ENCODE assay signal across 1 cellular context in the genomic region with DNA sequence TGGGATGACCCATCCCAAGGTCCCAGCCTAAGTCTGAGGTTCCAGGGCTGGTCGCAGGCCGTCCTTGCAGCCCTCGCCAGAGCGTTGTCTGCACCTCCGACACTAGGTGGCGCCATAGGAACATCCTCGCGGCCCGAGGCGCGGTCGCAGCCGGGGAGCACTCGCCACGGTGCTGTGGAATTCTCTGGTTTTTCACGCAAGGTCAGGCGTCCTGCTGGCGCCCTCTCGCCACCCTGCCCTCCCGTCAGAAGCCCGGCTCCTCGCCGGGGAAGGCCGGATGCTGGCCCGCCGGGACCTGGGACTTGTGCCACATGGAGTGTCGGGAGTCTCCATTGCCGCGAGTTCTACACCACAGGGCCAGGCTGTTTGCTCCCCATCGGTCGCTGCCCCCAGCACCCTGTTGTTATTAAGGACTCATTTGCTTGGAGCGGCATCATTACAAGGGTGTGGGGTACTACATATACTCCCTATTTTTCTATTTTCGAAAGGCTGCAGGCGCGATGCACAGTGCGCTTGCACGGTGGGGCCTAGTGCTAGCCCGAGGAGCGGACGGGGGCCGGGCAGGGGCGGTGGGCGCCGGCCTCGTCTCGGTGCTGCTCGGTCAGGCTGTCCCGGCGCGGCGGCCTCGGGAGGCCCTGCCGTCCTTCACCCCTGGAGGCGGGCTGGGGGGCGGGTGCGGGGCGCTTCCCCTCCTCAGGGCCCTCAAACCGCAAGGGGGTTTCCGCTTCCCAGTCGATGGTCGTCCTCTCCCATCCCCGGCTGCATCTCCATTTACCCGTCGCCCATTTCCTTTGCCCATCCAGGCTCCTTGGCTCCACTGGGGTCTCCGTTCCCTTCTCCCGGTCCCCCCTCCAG.
A peak's percentile ranks its signal among the peaks of the same experiment; 100 is the strongest.
TF ChIP-seq lines count a peak whose summit lies in the region.

No MANE protein-coding gene starts in this region.

TF ChIP-seq in K562, 482 proteins besides CTCF, POLR2A, EP300 and RAD21 (continued from another document and continues in another):
- TF ChIP-seq, protein P1, sequence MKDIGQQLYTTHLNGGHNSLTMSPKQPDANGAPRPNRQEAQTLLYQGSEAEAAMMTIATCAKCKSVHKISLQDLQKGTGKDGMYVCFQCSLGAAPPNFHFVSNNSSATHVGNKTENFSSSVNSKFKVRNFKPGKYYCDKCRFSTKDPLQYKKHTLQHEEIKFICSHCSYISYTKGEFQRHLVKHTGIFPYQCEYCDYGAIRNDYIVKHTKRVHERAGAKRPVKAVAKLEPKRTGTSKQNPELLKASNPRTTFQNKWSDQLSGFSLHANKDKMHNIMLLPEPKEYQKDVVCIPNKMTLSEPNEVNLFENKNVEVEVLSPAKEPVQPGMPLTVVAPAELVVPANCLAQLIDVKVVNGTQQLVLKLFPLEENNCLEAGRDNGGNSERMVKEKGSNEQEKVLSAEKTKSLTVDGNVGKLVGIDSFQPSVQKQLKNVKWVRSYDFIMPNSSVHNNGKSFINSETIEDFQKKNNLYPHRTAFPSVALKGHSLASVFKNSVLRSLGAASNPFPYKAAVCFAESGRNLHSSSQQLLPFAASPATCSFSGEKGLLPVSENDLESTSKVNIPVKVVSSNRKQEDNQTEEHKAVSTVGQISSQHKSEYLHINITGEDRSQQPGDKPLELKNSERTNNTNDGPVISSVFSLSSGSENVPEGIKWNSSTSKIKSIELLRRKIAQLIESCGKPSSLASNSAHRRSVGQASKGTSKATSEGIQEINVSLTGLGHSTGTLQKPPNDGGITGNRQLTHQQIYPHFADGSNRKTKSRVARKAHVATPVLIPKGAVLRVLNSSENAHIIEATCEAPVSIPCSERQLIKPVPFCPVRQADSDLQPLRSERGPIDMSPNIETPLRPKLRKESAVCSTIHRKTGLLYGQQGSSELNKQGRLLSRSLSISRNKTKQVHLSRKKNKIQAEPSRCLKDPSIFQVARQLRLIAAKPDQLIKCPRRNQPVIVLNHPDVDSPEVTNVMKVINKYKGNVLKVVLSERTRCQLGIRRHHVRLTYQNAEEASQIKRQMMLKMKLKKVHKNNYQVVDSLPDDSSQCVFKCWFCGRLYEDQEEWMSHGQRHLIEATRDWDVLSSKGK (CRISPR knock-in tag; IDR thresholded peaks at IDR 0.05) = no peak
- TF ChIP-seq, protein P2, sequence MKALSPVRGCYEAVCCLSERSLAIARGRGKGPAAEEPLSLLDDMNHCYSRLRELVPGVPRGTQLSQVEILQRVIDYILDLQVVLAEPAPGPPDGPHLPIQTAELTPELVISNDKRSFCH (CRISPR knock-in tag; IDR thresholded peaks at IDR 0.05) = no peak
- TF ChIP-seq, protein P2 (tag; IDR thresholded peaks at IDR 0.05) = 0 out of 2 replicates have a peak, but pooled peaks have one; percentile 30
- TF ChIP-seq OTX1 (CRISPR knock-in tag; IDR thresholded peaks at IDR 0.05) = no peak
- TF ChIP-seq, protein P3, sequence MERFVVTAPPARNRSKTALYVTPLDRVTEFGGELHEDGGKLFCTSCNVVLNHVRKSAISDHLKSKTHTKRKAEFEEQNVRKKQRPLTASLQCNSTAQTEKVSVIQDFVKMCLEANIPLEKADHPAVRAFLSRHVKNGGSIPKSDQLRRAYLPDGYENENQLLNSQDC (CRISPR knock-in tag; IDR thresholded peaks at IDR 0.05) = no peak
- peak; percentile 66 for TF ChIP-seq GABPB1 (CRISPR knock-in tag; IDR thresholded peaks at IDR 0.05)
- TF ChIP-seq, protein P4, sequence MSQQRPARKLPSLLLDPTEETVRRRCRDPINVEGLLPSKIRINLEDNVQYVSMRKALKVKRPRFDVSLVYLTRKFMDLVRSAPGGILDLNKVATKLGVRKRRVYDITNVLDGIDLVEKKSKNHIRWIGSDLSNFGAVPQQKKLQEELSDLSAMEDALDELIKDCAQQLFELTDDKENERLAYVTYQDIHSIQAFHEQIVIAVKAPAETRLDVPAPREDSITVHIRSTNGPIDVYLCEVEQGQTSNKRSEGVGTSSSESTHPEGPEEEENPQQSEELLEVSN (IDR thresholded peaks at IDR 0.05; ENCODE audit: borderline replicate concordance in 1 of 2, extremely low read depth in 1 of 2, insufficient read depth in 1 of 2, insufficient read length in 1 of 2, low read depth in 1 of 2, low read length in 1 of 2, poor library complexity in 1 of 2, severe bottlenecking in 1 of 2) = peak in 1 of 2 experiments; percentile 36
- TF ChIP-seq SUPT5H (IDR thresholded peaks at IDR 0.05) = no peak
- no peak for TF ChIP-seq ZFP30 (CRISPR knock-in tag; IDR thresholded peaks at IDR 0.05; ENCODE audit: borderline replicate concordance)
- TF ChIP-seq KLF10 (CRISPR knock-in tag; IDR thresholded peaks at IDR 0.05) = no peak
- no peak for TF ChIP-seq ZNF23 (CRISPR knock-in tag; IDR thresholded peaks at IDR 0.05)
- TF ChIP-seq TARDBP (IDR thresholded peaks at IDR 0.05) = no peak
- TF ChIP-seq COPS2 (conservative IDR thresholded peaks at IDR 0.05) = no peak
- TF ChIP-seq NR2C1 (IDR thresholded peaks at IDR 0.05) = no peak
- no peak for TF ChIP-seq NR2C1 (tag; IDR thresholded peaks at IDR 0.05)
- no peak for TF ChIP-seq FUS (optimal IDR thresholded peaks at IDR 0.05; ENCODE audit: low read depth, low read length)
- TF ChIP-seq ETV5 (CRISPR knock-in tag; IDR thresholded peaks at IDR 0.05; ENCODE audit: low read depth) = no peak
- TF ChIP-seq PHF20 (IDR thresholded peaks at IDR 0.05; ENCODE audit: partially characterized antibody) = no peak
- TF ChIP-seq SMC3 (conservative IDR thresholded peaks at IDR 0.05; ENCODE audit: insufficient read depth, low read depth, low read length) = peak; percentile 81
- no peak for TF ChIP-seq RBM15 (IDR thresholded peaks at IDR 0.05; ENCODE audit: insufficient read depth, low read length)
- TF ChIP-seq POLR2G (IDR thresholded peaks at IDR 0.05; ENCODE audit: low read depth, low read length) = no peak
- TF ChIP-seq CXXC5 (CRISPR knock-in tag; IDR thresholded peaks at IDR 0.05) = 0 out of 2 replicates have a peak, but pooled peaks have one; percentile 28
- TF ChIP-seq HNRNPK (IDR thresholded peaks at IDR 0.05; ENCODE audit: low read depth, low read length, poor library complexity, severe bottlenecking) = no peak
- no peak for TF ChIP-seq ZNF146 (CRISPR knock-in tag; IDR thresholded peaks at IDR 0.05; ENCODE audit: unreplicated experiment)
- no peak for TF ChIP-seq BCL6 (CRISPR knock-in tag; IDR thresholded peaks at IDR 0.05)
- TF ChIP-seq, protein P5, sequence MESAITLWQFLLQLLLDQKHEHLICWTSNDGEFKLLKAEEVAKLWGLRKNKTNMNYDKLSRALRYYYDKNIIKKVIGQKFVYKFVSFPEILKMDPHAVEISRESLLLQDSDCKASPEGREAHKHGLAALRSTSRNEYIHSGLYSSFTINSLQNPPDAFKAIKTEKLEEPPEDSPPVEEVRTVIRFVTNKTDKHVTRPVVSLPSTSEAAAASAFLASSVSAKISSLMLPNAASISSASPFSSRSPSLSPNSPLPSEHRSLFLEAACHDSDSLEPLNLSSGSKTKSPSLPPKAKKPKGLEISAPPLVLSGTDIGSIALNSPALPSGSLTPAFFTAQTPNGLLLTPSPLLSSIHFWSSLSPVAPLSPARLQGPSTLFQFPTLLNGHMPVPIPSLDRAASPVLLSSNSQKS (CRISPR knock-in tag; IDR thresholded peaks at IDR 0.05) = no peak
- TF ChIP-seq ADNP (tag; IDR thresholded peaks at IDR 0.05) = no peak
- TF ChIP-seq, protein P6, sequence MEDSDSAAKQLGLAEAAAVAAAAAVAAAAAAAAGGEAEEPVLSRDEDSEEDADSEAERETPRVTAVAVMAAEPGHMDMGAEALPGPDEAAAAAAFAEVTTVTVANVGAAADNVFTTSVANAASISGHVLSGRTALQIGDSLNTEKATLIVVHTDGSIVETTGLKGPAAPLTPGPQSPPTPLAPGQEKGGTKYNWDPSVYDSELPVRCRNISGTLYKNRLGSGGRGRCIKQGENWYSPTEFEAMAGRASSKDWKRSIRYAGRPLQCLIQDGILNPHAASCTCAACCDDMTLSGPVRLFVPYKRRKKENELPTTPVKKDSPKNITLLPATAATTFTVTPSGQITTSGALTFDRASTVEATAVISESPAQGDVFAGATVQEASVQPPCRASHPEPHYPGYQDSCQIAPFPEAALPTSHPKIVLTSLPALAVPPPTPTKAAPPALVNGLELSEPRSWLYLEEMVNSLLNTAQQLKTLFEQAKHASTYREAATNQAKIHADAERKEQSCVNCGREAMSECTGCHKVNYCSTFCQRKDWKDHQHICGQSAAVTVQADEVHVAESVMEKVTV (CRISPR knock-in tag; IDR thresholded peaks at IDR 0.05) = peak; percentile 70
- TF ChIP-seq NFRKB (IDR thresholded peaks at IDR 0.05; ENCODE audit: low read depth) = no peak
- TF ChIP-seq ZNF766 (CRISPR knock-in tag; conservative IDR thresholded peaks at IDR 0.05) = no peak
- peak; percentile 50 for TF ChIP-seq FIP1L1 (IDR thresholded peaks at IDR 0.05; ENCODE audit: low read depth, low read length, poor library complexity, severe bottlenecking)
- TF ChIP-seq MED1 (CRISPR knock-in tag; IDR thresholded peaks at IDR 0.05; ENCODE audit: borderline replicate concordance) = no peak
- no peak for TF ChIP-seq WHSC1 (IDR thresholded peaks at IDR 0.05; ENCODE audit: low read length)
- 0 out of 2 replicates have a peak, but pooled peaks have one; percentile 72 for TF ChIP-seq RBM14 (IDR thresholded peaks at IDR 0.05; ENCODE audit: borderline replicate concordance, insufficient read depth, low read depth, low read length)
- no peak for TF ChIP-seq SIX5 (IDR thresholded peaks at IDR 0.05; ENCODE audit: borderline replicate concordance in 1 of 2, insufficient read depth in 1 of 2, low read depth in 1 of 2, low read length in 2 of 2)
- no peak for TF ChIP-seq ZC3H8 (IDR thresholded peaks at IDR 0.05)
- no peak for TF ChIP-seq CSDE1 (IDR thresholded peaks at IDR 0.05)
- TF ChIP-seq JUNB (CRISPR knock-in tag; conservative IDR thresholded peaks at IDR 0.05) = no peak
- TF ChIP-seq, protein P7, sequence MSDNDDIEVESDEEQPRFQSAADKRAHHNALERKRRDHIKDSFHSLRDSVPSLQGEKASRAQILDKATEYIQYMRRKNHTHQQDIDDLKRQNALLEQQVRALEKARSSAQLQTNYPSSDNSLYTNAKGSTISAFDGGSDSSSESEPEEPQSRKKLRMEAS (CRISPR knock-in tag; IDR thresholded peaks at IDR 0.05) = 0 out of 2 replicates have a peak, but pooled peaks have one; percentile 15
- TF ChIP-seq, protein P8, sequence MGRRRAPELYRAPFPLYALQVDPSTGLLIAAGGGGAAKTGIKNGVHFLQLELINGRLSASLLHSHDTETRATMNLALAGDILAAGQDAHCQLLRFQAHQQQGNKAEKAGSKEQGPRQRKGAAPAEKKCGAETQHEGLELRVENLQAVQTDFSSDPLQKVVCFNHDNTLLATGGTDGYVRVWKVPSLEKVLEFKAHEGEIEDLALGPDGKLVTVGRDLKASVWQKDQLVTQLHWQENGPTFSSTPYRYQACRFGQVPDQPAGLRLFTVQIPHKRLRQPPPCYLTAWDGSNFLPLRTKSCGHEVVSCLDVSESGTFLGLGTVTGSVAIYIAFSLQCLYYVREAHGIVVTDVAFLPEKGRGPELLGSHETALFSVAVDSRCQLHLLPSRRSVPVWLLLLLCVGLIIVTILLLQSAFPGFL (CRISPR knock-in tag; IDR thresholded peaks at IDR 0.05) = 0 out of 2 replicates have a peak, but pooled peaks have one; percentile 57
- no peak for TF ChIP-seq ETV1 (tag; conservative IDR thresholded peaks at IDR 0.05; ENCODE audit: low read depth)
- TF ChIP-seq, protein P9, sequence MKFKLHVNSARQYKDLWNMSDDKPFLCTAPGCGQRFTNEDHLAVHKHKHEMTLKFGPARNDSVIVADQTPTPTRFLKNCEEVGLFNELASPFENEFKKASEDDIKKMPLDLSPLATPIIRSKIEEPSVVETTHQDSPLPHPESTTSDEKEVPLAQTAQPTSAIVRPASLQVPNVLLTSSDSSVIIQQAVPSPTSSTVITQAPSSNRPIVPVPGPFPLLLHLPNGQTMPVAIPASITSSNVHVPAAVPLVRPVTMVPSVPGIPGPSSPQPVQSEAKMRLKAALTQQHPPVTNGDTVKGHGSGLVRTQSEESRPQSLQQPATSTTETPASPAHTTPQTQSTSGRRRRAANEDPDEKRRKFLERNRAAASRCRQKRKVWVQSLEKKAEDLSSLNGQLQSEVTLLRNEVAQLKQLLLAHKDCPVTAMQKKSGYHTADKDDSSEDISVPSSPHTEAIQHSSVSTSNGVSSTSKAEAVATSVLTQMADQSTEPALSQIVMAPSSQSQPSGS (CRISPR knock-in tag; IDR thresholded peaks at IDR 0.05) = no peak
- TF ChIP-seq LCOR (CRISPR knock-in tag; IDR thresholded peaks at IDR 0.05) = 0 out of 2 replicates have a peak, but pooled peaks have one; percentile 77
- TF ChIP-seq, protein P10, sequence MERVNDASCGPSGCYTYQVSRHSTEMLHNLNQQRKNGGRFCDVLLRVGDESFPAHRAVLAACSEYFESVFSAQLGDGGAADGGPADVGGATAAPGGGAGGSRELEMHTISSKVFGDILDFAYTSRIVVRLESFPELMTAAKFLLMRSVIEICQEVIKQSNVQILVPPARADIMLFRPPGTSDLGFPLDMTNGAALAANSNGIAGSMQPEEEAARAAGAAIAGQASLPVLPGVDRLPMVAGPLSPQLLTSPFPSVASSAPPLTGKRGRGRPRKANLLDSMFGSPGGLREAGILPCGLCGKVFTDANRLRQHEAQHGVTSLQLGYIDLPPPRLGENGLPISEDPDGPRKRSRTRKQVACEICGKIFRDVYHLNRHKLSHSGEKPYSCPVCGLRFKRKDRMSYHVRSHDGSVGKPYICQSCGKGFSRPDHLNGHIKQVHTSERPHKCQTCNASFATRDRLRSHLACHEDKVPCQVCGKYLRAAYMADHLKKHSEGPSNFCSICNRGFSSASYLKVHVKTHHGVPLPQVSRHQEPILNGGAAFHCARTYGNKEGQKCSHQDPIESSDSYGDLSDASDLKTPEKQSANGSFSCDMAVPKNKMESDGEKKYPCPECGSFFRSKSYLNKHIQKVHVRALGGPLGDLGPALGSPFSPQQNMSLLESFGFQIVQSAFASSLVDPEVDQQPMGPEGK (CRISPR knock-in tag; IDR thresholded peaks at IDR 0.05; ENCODE audit: borderline replicate concordance) = no peak
- TF ChIP-seq MAZ (CRISPR knock-in tag; conservative IDR thresholded peaks at IDR 0.05 in 1 of 2, IDR thresholded peaks at IDR 0.05 in 1 of 2) = peak in 1 of 2 experiments; percentile 60; a peak in 2 of 4 replicates
- TF ChIP-seq, protein P11, sequence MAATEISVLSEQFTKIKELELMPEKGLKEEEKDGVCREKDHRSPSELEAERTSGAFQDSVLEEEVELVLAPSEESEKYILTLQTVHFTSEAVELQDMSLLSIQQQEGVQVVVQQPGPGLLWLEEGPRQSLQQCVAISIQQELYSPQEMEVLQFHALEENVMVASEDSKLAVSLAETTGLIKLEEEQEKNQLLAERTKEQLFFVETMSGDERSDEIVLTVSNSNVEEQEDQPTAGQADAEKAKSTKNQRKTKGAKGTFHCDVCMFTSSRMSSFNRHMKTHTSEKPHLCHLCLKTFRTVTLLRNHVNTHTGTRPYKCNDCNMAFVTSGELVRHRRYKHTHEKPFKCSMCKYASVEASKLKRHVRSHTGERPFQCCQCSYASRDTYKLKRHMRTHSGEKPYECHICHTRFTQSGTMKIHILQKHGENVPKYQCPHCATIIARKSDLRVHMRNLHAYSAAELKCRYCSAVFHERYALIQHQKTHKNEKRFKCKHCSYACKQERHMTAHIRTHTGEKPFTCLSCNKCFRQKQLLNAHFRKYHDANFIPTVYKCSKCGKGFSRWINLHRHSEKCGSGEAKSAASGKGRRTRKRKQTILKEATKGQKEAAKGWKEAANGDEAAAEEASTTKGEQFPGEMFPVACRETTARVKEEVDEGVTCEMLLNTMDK (IDR thresholded peaks at IDR 0.05; ENCODE audit: borderline replicate concordance, insufficient read depth, low read depth, low read length, poor library complexity, severe bottlenecking) = peak; percentile 57
- TF ChIP-seq, protein P12, sequence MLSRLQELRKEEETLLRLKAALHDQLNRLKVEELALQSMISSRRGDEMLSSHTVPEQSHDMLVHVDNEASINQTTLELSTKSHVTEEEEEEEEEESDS (CRISPR knock-in tag; IDR thresholded peaks at IDR 0.05) = no peak
- TF ChIP-seq POLR3A (IDR thresholded peaks at IDR 0.05; ENCODE audit: borderline replicate concordance, extremely low read depth, insufficient read depth, insufficient read length) = no peak
- no peak for TF ChIP-seq PML (IDR thresholded peaks at IDR 0.05; ENCODE audit: low read length)
